Comparison of ENCODE assay signal across 1 cellular context in genomic region chr18:63366270-63366990, GRCh38.
TF ChIP-seq lines count a peak whose summit lies in the region.

No MANE protein-coding gene starts in this region.

TF ChIP-seq in HCT116, 20 proteins besides CTCF, POLR2A, EP300 and RAD21 (continued from another document):
- TF ChIP-seq REST (IDR thresholded peaks at IDR 0.05; ENCODE audit: low read depth) = no peak
- no peak for TF ChIP-seq CEBPB (IDR thresholded peaks at IDR 0.05; ENCODE audit: low read depth)
